In the genomic region with DNA sequence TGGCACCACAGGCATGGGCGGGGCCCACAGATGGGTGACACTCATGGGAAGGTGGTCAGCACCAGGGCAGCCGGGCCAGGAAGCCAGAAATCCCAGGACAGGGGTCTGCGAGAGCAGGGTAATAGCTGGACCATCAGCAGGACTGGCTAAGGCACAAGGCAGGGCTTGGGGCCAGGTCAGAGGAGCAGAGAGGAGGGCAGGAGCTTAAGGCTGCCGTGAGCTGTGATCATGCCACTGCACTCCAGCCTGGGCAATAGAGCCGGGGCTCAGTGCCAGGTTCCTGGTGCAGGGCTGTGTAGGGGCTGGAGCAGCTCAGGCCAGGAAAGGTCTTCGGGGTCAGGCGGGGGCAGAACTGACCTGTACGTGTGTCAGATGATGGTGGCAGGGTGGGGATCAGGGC, we compare ENCODE assay signal across 22 cellular contexts.
"Had no signal": no experiment of that assay in that cellular context is flagged by ENCODE, and none has a peak within 500 bp of the region (broad histone marks: within the 10 kb centered on the region; RNA-seq: fewer than 3 reads in every experiment).

No MANE protein-coding gene starts in this region.

- H3K27ac ChIP-seq: adrenal gland, breast epithelium, KMS-11, WERI-Rb-1 had no signal

- DNase-seq: activated CD4-positive, alpha-beta memory T cell treated with anti-CD3 and anti-CD28 coated beads, Interleukin-2, amount 10 ng/mL, durations not matched to agents 7 days and 5 days; activated CD4-positive, alpha-beta T cell treated with anti-CD3 and anti-CD28 coated beads for 36 hours; activated CD4-positive, alpha-beta T cell treated with anti-CD3 and anti-CD28 coated beads, Interleukin-2, amount 50 U/mL, for 1 hour; activated CD8-positive, alpha-beta memory T cell treated with anti-CD3 and anti-CD28 coated beads, Interleukin-2, amount 50 U/mL, for 4 hours; activated naive CD4-positive, alpha-beta T cell treated with anti-CD3 and anti-CD28 coated beads, Interleukin-2, amount 50 U/mL, for 16 hours; activated naive CD8-positive, alpha-beta T cell treated with anti-CD3 and anti-CD28 coated beads, Interleukin-2, amount 10 ng/mL, durations not matched to agents 7 days and 5 days; aorta; central memory CD4-positive, alpha-beta T cell; NCI-H1092; NCI-H1930; NCI-H2171; NCI-H345; NCI-H510A; NCI-H526 treated with DMSO at 0.1 percent for 48 hours; NCI-H82; SIG-M5; T-helper 17 cell; T-helper 9 cell; WERI-Rb-1 had no signal

- H3K4me3 ChIP-seq: adrenal gland, breast epithelium had no signal

- ATAC-seq: activated CD4-positive, alpha-beta T cell treated with anti-CD3 and anti-CD28 coated beads for 36 hours; T-helper 17 cell had no signal

- H3K36me3 ChIP-seq: adrenal gland, breast epithelium, WERI-Rb-1 had no signal

- H3K9me3 ChIP-seq: adrenal gland, breast epithelium had no signal

- H3K4me1 ChIP-seq: breast epithelium had no signal
